Comparison of ENCODE assay signal across 31 cellular contexts in the genomic region with DNA sequence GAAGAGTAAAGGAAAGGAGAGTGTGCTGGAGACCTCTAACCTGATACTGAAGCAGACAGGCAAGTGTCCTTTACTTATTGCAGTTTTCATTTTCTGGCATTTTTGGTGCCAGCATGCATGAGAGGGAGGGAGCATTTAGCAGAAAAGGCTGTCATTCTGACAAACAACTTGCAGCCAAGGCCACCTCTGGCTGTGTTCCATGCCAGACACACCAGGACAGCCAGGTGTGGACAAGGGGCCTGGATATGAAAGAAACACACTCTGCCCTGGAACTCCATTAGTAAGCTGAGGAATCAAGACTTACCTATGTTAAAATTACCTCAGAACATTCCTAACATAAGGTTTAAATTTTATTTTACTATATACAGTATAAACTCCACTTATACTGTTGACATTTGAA.
"Had no signal": no experiment of that assay in that cellular context is flagged by ENCODE, and none has a peak within 500 bp of the region (broad histone marks: within the 10 kb centered on the region; RNA-seq: fewer than 3 reads in every experiment).

No MANE protein-coding gene starts in this region.

- H3K27me3 ChIP-seq: body of pancreas, brain microvascular endothelial cell, breast epithelium had no signal

- H3K36me3 ChIP-seq: adrenal gland, brain microvascular endothelial cell, breast epithelium had no signal

- H3K4me3 ChIP-seq: adrenal gland, body of pancreas, breast epithelium had no signal

- DNase-seq: activated B cell treated with CpG ODN at 0.5 μM for 24 hours; activated CD4-positive, alpha-beta memory T cell treated with anti-CD3 and anti-CD28 coated beads for 36 hours; activated CD4-positive, alpha-beta T cell treated with anti-CD3 and anti-CD28 coated beads for 4 hours; activated CD4-positive, alpha-beta T cell treated with anti-CD3 and anti-CD28 coated beads, Interleukin-2, amount 10 ng/mL, durations not matched to agents 24 days and 14 days; activated CD4-positive, alpha-beta T cell treated with anti-CD3 and anti-CD28 coated beads, Interleukin-2, amount 50 U/mL, for 1 hour; activated CD4-positive, alpha-beta T cell treated with anti-CD3 and anti-CD28 coated beads, Interleukin-2, amount 50 U/mL, for 4 hours; activated CD4-positive, CD25-positive, alpha-beta regulatory T cell treated with anti-CD3 and anti-CD28 coated beads, Interleukin-2, amount 50 U/mL, for 72 hours; activated CD8-positive, alpha-beta memory T cell treated with anti-CD3 and anti-CD28 coated beads, Interleukin-2, amount 50 U/mL, for 4 hours; activated CD8-positive, alpha-beta T cell treated with anti-CD3 and anti-CD28 coated beads for 36 hours; activated effector memory CD4-positive, alpha-beta T cell treated with anti-CD3 and anti-CD28 coated beads, Interleukin-2, amount 50 U/mL, for 16 hours; activated gamma-delta T cell treated with Interleukin-2 at 50 U/mL for 16 hours; activated naive CD4-positive, alpha-beta T cell; activated naive CD4-positive, alpha-beta T cell treated with anti-CD3 and anti-CD28 coated beads for 36 hours; activated naive CD4-positive, alpha-beta T cell treated with anti-CD3 and anti-CD28 coated beads, Interleukin-2, amount 50 U/mL, for 16 hours; activated naive CD8-positive, alpha-beta T cell treated with anti-CD3 and anti-CD28 coated beads for 36 hours; activated T-cell treated with anti-CD3 and anti-CD28 coated beads for 4 hours; activated T-cell treated with anti-CD3 and anti-CD28 coated beads, Interleukin-2, amount 50 U/mL, for 1 hour; activated T-cell treated with anti-CD3 and anti-CD28 coated beads, Interleukin-2, amount 50 U/mL, for 4 hours; activated T-cell treated with anti-CD3 and anti-CD28 coated beads, Interleukin-2, amount 50 U/mL, for 72 hours; adrenal gland; amniotic stem cell; aorta; brain microvascular endothelial cell; central memory CD4-positive, alpha-beta T cell; T-helper 2 cell; T-helper 9 cell had no signal

- H3K9me3 ChIP-seq: adrenal gland, body of pancreas, breast epithelium had no signal

- H3K27ac ChIP-seq: adrenal gland, body of pancreas, brain microvascular endothelial cell, VCaP had no signal

- FAIRE-seq: astrocyte, TTC549 had no signal

- H3K4me1 ChIP-seq: adrenal gland, body of pancreas, breast epithelium had no signal
